Comparison of ENCODE assay signal across 4 cellular contexts in genomic region chr15:29505535-29505934, GRCh38.
TF ChIP-seq lines count a peak whose summit lies in the region.

No MANE protein-coding gene starts in this region.

TF ChIP-seq in A549, 52 proteins besides CTCF, POLR2A, EP300 and RAD21:
- TF ChIP-seq MAFK (IDR thresholded peaks at IDR 0.05; ENCODE audit: partially characterized antibody) (peak; percentile 73), NFE2L2 (conservative IDR thresholded peaks at IDR 0.05; ENCODE audit: low read length) (peak; percentile 57; the same call in 1 of the 2 replicates)

TF ChIP-seq in IMR-90, 13 proteins besides CTCF, POLR2A, EP300 and RAD21:
- peak; percentile 9; the same call in 1 of the 2 replicates for TF ChIP-seq NFE2L2 (IDR thresholded peaks at IDR 0.05; ENCODE audit: low read depth, low read length)

TF ChIP-seq in K562, 482 proteins besides CTCF, POLR2A, EP300 and RAD21:
- TF ChIP-seq C11orf30 (IDR thresholded peaks at IDR 0.05; ENCODE audit: low read depth), result peak; percentile 25; the same call in 1 of the 2 replicates
- peak; percentile 48; the same call in 1 of the 2 replicates for TF ChIP-seq ZNF316 (IDR thresholded peaks at IDR 0.05)

TF ChIP-seq in HepG2, 621 proteins besides CTCF, POLR2A, EP300 and RAD21:
- TF ChIP-seq MAFK (conservative IDR thresholded peaks at IDR 0.05 in 1 of 2, IDR thresholded peaks at IDR 0.05 in 1 of 2; ENCODE audit: low read length in 2 of 2) (peak; percentile 53 to 55), NFE2L2 (IDR thresholded peaks at IDR 0.05; ENCODE audit: low read length) (peak; percentile 45), MAFF (IDR thresholded peaks at IDR 0.05; ENCODE audit: low read depth, low read length) (0 out of 2 replicates have a peak, but pooled peaks have one; percentile 24)
